Comparison of ENCODE assay signal across 8 cellular contexts in genomic region chr15:41022487-41023090, GRCh38.
DNase-seq lines count a peak whose midpoint lies in the region; ATAC-seq lines count a peak whose summit lies in the region.

No MANE protein-coding gene starts in this region.

- no peaks in the 10 kb centered on the region for H3K9me3 Mint-ChIP-seq in T-cell

- H3K4me1 Mint-ChIP-seq in T-cell, result peaks cover 2 to 7% (median 5%) of the 10 kb centered on the region in 3 donors

- no peak overlapping the region for H3K27ac Mint-ChIP-seq in T-cell

- H3K4me3 Mint-ChIP-seq in T-cell, result no peak overlapping the region

- POLR2A ChIA-PET in T-cell (lab: Charles Lee), result no interaction called here

- CTCF ChIA-PET in T-cell (lab: Charles Lee), result interaction anchor here in 1 of 2 donors (0.5 to 2.4 kb wide), 5 partner anchors 115 to 171 kb away, joined by 3 to 5 read pairs (median 3); no protein-coding TSS in a partner anchor

- H3K27ac ChIP-seq in caudate nucleus (ENCODE audit: low read depth, low read length), result no peak overlapping the region

- peak in 2 of 4 experiments; percentile 48 to 63 for ATAC-seq in T-cell (replicated peaks in 1 of 4)

- peaks cover 45% of the 10 kb centered on the region for H3K36me3 Mint-ChIP-seq in T-cell

- DNase-seq in Daoy (ENCODE audit: low read depth) (peak; percentile 8), HS-5 (ENCODE audit: low read depth) (peak; percentile 28), T-cell (peak in 32 of 34 experiments; percentile 3 to 55 (median 25)), caudate nucleus (lab: John Stamatoyannopoulos, UW) (peak in 31 of 61 donors; percentile 1 to 57 (median 14)), kidney glomerular epithelial cell (lab: John Stamatoyannopoulos, UW) (peak; percentile 10), OCI-M2 (lab: John Stamatoyannopoulos, UW; ENCODE audit: unreplicated experiment) (no peak), HK-2 (ENCODE audit: unreplicated experiment) (no peak)
- peak in 2 of 3 donors; percentile 1 to 2 for DNase-seq in stimulated activated CD4-positive, alpha-beta T cell treated with anti-CD3 and anti-CD28 coated beads, TNF-alpha, amount 100 ng/mL, for 48 hours (ENCODE audit: low read depth in 3 of 3)

- no peaks in the 10 kb centered on the region for H3K27me3 Mint-ChIP-seq in T-cell

Comparison
In these comparisons a context has a peak if more than half of its experiments do, and no peak if none do; other contexts are left out.
1. DNase-seq: peak in Daoy (single experiment), HS-5 (single experiment), T-cell (32 of 34), caudate nucleus (31 of 61), kidney glomerular epithelial cell (single experiment) and stimulated activated CD4-positive, alpha-beta T cell treated with anti-CD3 and anti-CD28 coated beads, TNF-alpha, amount 100 ng/mL, for 48 hours (2 of 3); none in OCI-M2 (single experiment) and HK-2 (single experiment).